ENCODE assay signal across 18 cellular contexts in the genomic region with DNA sequence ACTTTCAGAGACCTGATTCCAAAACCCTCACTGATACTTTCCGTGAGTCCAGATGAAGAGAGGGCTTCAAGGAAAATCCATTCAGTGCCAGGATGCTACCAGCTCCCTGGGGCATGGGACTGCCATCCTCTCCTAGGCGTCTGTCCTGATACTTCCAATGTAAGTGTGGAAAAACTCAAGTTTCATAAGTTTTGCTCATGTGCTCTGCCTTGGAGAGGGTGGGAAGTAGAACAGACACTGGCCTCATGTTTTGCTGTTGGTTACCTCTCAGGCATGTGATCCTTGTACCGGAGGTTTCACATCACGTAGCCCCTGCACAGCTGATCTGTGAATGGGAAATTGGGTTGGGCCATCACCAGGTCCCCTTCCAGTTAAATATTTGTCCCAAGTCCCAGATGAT.
DNase-seq lines count a peak whose midpoint lies in the region; ATAC-seq and TF ChIP-seq lines count a peak whose summit lies in the region.
"Had no signal": no experiment of that assay in that cellular context is flagged by ENCODE, and none has a peak within 500 bp of the region (broad histone marks: within the 10 kb centered on the region; RNA-seq: fewer than 3 reads in every experiment).

No MANE protein-coding gene starts in this region.

- H3K9me3 ChIP-seq in HUES48 (ENCODE audit: control insufficient read depth, insufficient read depth, low read length) = no peaks in the 10 kb centered on the region
- no peaks in the 10 kb centered on the region for H3K9me3 ChIP-seq in iPS-20b (ENCODE audit: insufficient read depth, low read depth, low read length)
- no peaks in the 10 kb centered on the region for H3K9me3 ChIP-seq in sigmoid colon
- H3K9me3 ChIP-seq: SK-N-SH had no signal

- no peak for TF ChIP-seq EP300 in sigmoid colon (IDR thresholded peaks at IDR 0.05)

- H3K36me3 ChIP-seq in HUES48 (ENCODE audit: control insufficient read depth, insufficient read depth, low read length) = no peaks in the 10 kb centered on the region
- H3K36me3 ChIP-seq in iPS-20b (ENCODE audit: insufficient read depth, low read depth, low read length) = no peaks in the 10 kb centered on the region
- H3K36me3 ChIP-seq in sigmoid colon = no peaks in the 10 kb centered on the region

- H3K4me1 ChIP-seq in HUES48 (ENCODE audit: control insufficient read depth, insufficient read depth, low read length) (peaks cover 33% of the 10 kb centered on the region), iPS-20b (ENCODE audit: insufficient read depth, low read length) (peaks cover 27% of the 10 kb centered on the region), sigmoid colon (peaks cover 0 to 45% (median 38%) of the 10 kb centered on the region in 4 donors)

- no peak for ATAC-seq in HG03571 (IDR thresholded peaks at IDR 0.05; ENCODE audit: unreplicated experiment)
- no peak for ATAC-seq in GM18867 (IDR thresholded peaks at IDR 0.05; ENCODE audit: unreplicated experiment)

- intact Hi-C loops in sigmoid colon (cut with DNase I) = loop anchor here (5.0 kb wide), 1 partner anchor 517 kb away; the partner anchor contains the start of gene ZMIZ1

- peaks cover 16% of the 10 kb centered on the region for H3K27me3 ChIP-seq in HUES48 (ENCODE audit: control insufficient read depth, insufficient read depth, low read length)
- peaks cover 35% of the 10 kb centered on the region for H3K27me3 ChIP-seq in iPS-20b (ENCODE audit: insufficient read depth, low read length)
- H3K27me3 ChIP-seq in sigmoid colon = no peaks in the 10 kb centered on the region

- TF ChIP-seq POLR2A in sigmoid colon (IDR thresholded peaks at IDR 0.05) = no peak

- WGBS in sigmoid colon, 2 donors = 92 to 94% methylated on average over 4 of the region's 4 CpGs

- no peak overlapping the region; the same call in 1 of the 2 replicates for H3K4me3 ChIP-seq in HUES48 (ENCODE audit: low read depth, low read length)
- peak overlapping the region; percentile 7; the same call in 1 of the 2 replicates for H3K4me3 ChIP-seq in iPS-20b (ENCODE audit: low read length)
- H3K4me3 ChIP-seq in sigmoid colon = no peak overlapping the region

- no peak for DNase-seq in sigmoid colon
- DNase-seq in H4 (ENCODE audit: low spot score) = no peak
- DNase-seq in inferior parietal cortex (ENCODE audit: extremely low spot score) = no peak
- DNase-seq: GDM1; Kasumi-1; MM.1S; NCI-H1092; NCI-H2029; NCI-H510A; NCI-H748 treated with DMSO at 0.1 percent for 48 hours; NK-92 treated with Interleukin-12 subunit alpha and Interleukin-12 subunit beta, amount 100 ng/mL, for 24 hours; Right ventricle myocardium superior; SK-N-SH had no signal

- H3K27ac ChIP-seq in HUES48 (ENCODE audit: low read depth, low read length) = peak overlapping the region; percentile 91
- H3K27ac ChIP-seq in VCaP = peak overlapping the region; percentile 70
- H3K27ac ChIP-seq in iPS-20b (ENCODE audit: low read length) = no peak overlapping the region
- H3K27ac ChIP-seq in sigmoid colon = peak overlapping the region in 3 of 4 donors; percentile 81 to 86 (median 81)

- no peak overlapping the region; the same call in 1 of the 2 replicates for H3K9ac ChIP-seq in HUES48 (ENCODE audit: low read depth, low read length)
- peak overlapping the region; percentile 21; the same call in 1 of the 2 replicates for H3K9ac ChIP-seq in iPS-20b (ENCODE audit: low read depth, low read length)
- H3K9ac ChIP-seq: SK-N-SH had no signal

- TF ChIP-seq CTCF in VCaP (conservative IDR thresholded peaks at IDR 0.05) (no peak), sigmoid colon (IDR thresholded peaks at IDR 0.05) (no peak)
